In genomic region chr22:46078241-46079092, GRCh38 we compare ENCODE assay signal across 1 cellular context.
TF ChIP-seq lines count a peak whose summit lies in the region.

No MANE protein-coding gene starts in this region.

TF ChIP-seq in SK-N-SH, 30 proteins besides CTCF, POLR2A, EP300 and RAD21 (continued from another document):
- TF ChIP-seq ZBTB33 (IDR thresholded peaks at IDR 0.05; ENCODE audit: borderline replicate concordance, low read depth), result no peak
- peak; percentile 32; the same call in 1 of the 2 replicates for TF ChIP-seq TAF1 (IDR thresholded peaks at IDR 0.05; ENCODE audit: borderline replicate concordance, low read depth, low read length)
- no peak for TF ChIP-seq MEF2A (IDR thresholded peaks at IDR 0.05; ENCODE audit: borderline replicate concordance, low read depth)
- TF ChIP-seq CHD2 (IDR thresholded peaks at IDR 0.05; ENCODE audit: low read length, partially characterized antibody), result no peak
- peak; percentile 28; the same call in 1 of the 2 replicates for TF ChIP-seq JUND (IDR thresholded peaks at IDR 0.05)
- TF ChIP-seq GABPA (IDR thresholded peaks at IDR 0.05; ENCODE audit: low read depth), result no peak
- peak; percentile 6; the same call in 1 of the 2 replicates for TF ChIP-seq SIN3A (IDR thresholded peaks at IDR 0.05; ENCODE audit: borderline replicate concordance, low read depth, low read length)
